9 cellular contexts compared by ENCODE assay signal in genomic region chr15:101675796-101676582, GRCh38. TPM values are rescaled to one million over a fixed set of nuclear protein-coding genes. Genes with fewer than 3 reads are reported as not detected.
DNase-seq lines count a peak whose midpoint lies in the region; ATAC-seq lines count a peak whose summit lies in the region.
"Had no signal": no experiment of that assay in that cellular context is flagged by ENCODE, and none has a peak within 500 bp of the region (broad histone marks: within the 10 kb centered on the region; RNA-seq: fewer than 3 reads in every experiment).

No MANE protein-coding gene starts in this region.

- peaks cover 28% of the 10 kb centered on the region for H3K36me3 Mint-ChIP-seq in activated naive CD8-positive, alpha-beta T cell treated with anti-CD3 and anti-CD28 coated beads, Interleukin-2, amount 50 U/mL, for 24 hours (ENCODE audit: low read depth)
- peaks cover 9% of the 10 kb centered on the region for H3K36me3 Mint-ChIP-seq in activated naive CD8-positive, alpha-beta T cell treated with anti-CD3 and anti-CD28 coated beads for 36 hours

- no peak overlapping the region for H3K4me3 ChIP-seq in effector memory CD4-positive, alpha-beta T cell (ENCODE audit: insufficient read depth, low read depth, low read length, poor library complexity, severe bottlenecking)
- H3K4me3 ChIP-seq: right lobe of liver had no signal

- no peak overlapping the region for H3K27ac ChIP-seq in effector memory CD4-positive, alpha-beta T cell (ENCODE audit: insufficient read depth, low read length, poor library complexity, severe bottlenecking)
- H3K27ac ChIP-seq: right lobe of liver had no signal

- H3K27me3 ChIP-seq in effector memory CD4-positive, alpha-beta T cell (replicated peaks; ENCODE audit: control insufficient read depth, insufficient read depth, low read length, poor library complexity, severe bottlenecking): no peaks in the 10 kb centered on the region
- H3K27me3 ChIP-seq: right lobe of liver had no signal

- H3K27ac Mint-ChIP-seq in activated naive CD8-positive, alpha-beta T cell treated with anti-CD3 and anti-CD28 coated beads, Interleukin-2, amount 50 U/mL, for 24 hours: no peak overlapping the region
- H3K27ac Mint-ChIP-seq in activated naive CD8-positive, alpha-beta T cell treated with anti-CD3 and anti-CD28 coated beads for 36 hours: no peak overlapping the region

- no peak for ATAC-seq in activated naive CD8-positive, alpha-beta T cell treated with anti-CD3 and anti-CD28 coated beads, Interleukin-2, amount 50 U/mL, for 24 hours
- ATAC-seq in HG03565 (IDR thresholded peaks at IDR 0.05; ENCODE audit: unreplicated experiment) (peak; percentile 91), HG02840 (IDR thresholded peaks at IDR 0.05; ENCODE audit: low FRiP score, unreplicated experiment) (no peak)

- H3K4me1 Mint-ChIP-seq in activated naive CD8-positive, alpha-beta T cell treated with anti-CD3 and anti-CD28 coated beads, Interleukin-2, amount 50 U/mL, for 24 hours: peaks cover 5% of the 10 kb centered on the region
- peaks cover 8% of the 10 kb centered on the region for H3K4me1 Mint-ChIP-seq in activated naive CD8-positive, alpha-beta T cell treated with anti-CD3 and anti-CD28 coated beads for 36 hours

- no peaks in the 10 kb centered on the region for H3K4me1 ChIP-seq in effector memory CD4-positive, alpha-beta T cell (ENCODE audit: control insufficient read depth, insufficient read depth, low read length, poor library complexity, severe bottlenecking)
- H3K4me1 ChIP-seq: right lobe of liver had no signal

- no peak for DNase-seq in activated naive CD8-positive, alpha-beta T cell treated with anti-CD3 and anti-CD28 coated beads, Interleukin-2, amount 50 U/mL, for 24 hours
- DNase-seq in activated naive CD8-positive, alpha-beta T cell treated with anti-CD3 and anti-CD28 coated beads for 36 hours: no peak
- DNase-seq in cerebellum (ENCODE audit: low spot score) (peak; percentile 78), putamen (ENCODE audit: low spot score) (peak; percentile 42)
- DNase-seq in effector memory CD4-positive, alpha-beta T cell: no peak
- DNase-seq in stimulated activated naive CD4-positive, alpha-beta T cell (lab: John Stamatoyannopoulos, UW): no peak
- DNase-seq: right lobe of liver had no signal

- H3K4me3 Mint-ChIP-seq in activated naive CD8-positive, alpha-beta T cell treated with anti-CD3 and anti-CD28 coated beads, Interleukin-2, amount 50 U/mL, for 24 hours: peak overlapping the region; percentile 55
- no peak overlapping the region for H3K4me3 Mint-ChIP-seq in activated naive CD8-positive, alpha-beta T cell treated with anti-CD3 and anti-CD28 coated beads for 36 hours

- H3K36me3 ChIP-seq in effector memory CD4-positive, alpha-beta T cell (ENCODE audit: control insufficient read depth, insufficient read depth, low read length): peaks cover 48% of the 10 kb centered on the region

- no peaks in the 10 kb centered on the region for H3K9me3 ChIP-seq in effector memory CD4-positive, alpha-beta T cell (ENCODE audit: control insufficient read depth, low read length)
- H3K9me3 ChIP-seq: right lobe of liver had no signal

- H3K27me3 Mint-ChIP-seq in activated naive CD8-positive, alpha-beta T cell treated with anti-CD3 and anti-CD28 coated beads, Interleukin-2, amount 50 U/mL, for 24 hours: no peaks in the 10 kb centered on the region
- H3K27me3 Mint-ChIP-seq in activated naive CD8-positive, alpha-beta T cell treated with anti-CD3 and anti-CD28 coated beads for 36 hours: no peaks in the 10 kb centered on the region

- no peaks in the 10 kb centered on the region for H3K9me3 Mint-ChIP-seq in activated naive CD8-positive, alpha-beta T cell treated with anti-CD3 and anti-CD28 coated beads, Interleukin-2, amount 50 U/mL, for 24 hours
- no peaks in the 10 kb centered on the region for H3K9me3 Mint-ChIP-seq in activated naive CD8-positive, alpha-beta T cell treated with anti-CD3 and anti-CD28 coated beads for 36 hours

RNA-seq across cellular contexts. Expression of gene TM2D3, which starts 23.8 kb away (rescaled TPM):
- total RNA-seq in activated naive CD8-positive, alpha-beta T cell treated with anti-CD3 and anti-CD28 coated beads for 36 hours: 10 to 100 TPM; 37.2 to 41.7 TPM
- 78.8 TPM for total RNA-seq in cerebellum

RNA-seq across cellular contexts. Expression of gene TARS3, which starts 48.3 kb away (rescaled TPM):
- 1 to 10 TPM; 6.7 to 7.1 TPM for total RNA-seq in activated naive CD8-positive, alpha-beta T cell treated with anti-CD3 and anti-CD28 coated beads for 36 hours
- total RNA-seq in cerebellum: 21.0 TPM

Comparison
In these comparisons a context has a peak if more than half of its experiments do, and no peak if none do; other contexts are left out.
1. DNase-seq: peak in cerebellum (single experiment) and putamen (single experiment); none in activated naive CD8-positive, alpha-beta T cell treated with anti-CD3 and anti-CD28 coated beads, Interleukin-2, amount 50 U/mL, for 24 hours (single experiment), activated naive CD8-positive, alpha-beta T cell treated with anti-CD3 and anti-CD28 coated beads for 36 hours (single experiment), effector memory CD4-positive, alpha-beta T cell (0 of 3) and stimulated activated naive CD4-positive, alpha-beta T cell (0 of 6).